In the genomic region with DNA sequence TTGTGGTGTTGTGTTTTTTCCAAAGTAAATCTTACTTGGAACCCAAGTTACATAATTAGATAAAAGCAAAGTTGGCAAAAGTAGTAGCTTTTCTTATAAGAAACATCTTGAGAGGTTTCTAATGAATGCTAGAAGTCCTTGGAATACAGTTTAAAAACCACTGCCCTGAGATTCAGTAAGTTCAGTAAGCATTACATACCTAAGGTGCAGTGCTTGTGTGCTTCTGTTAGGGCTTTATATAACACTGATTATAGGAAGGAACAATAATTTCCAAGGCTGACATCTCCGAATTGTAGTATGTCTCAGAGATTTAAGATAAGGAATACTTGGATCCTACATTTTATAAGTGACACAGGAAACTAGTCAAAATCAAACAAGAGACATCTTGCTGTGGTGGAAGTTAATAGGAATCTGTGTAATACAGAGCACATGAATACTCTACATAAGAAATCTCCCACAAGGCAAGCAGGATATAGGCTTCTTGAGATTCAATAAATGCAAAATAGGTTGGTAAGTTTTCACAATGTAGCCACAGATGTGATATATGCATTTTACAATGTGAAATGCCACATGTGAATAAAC, we compare ENCODE assay signal across 18 cellular contexts.
DNase-seq lines count a peak whose midpoint lies in the region; ATAC-seq and TF ChIP-seq lines count a peak whose summit lies in the region.
"Had no signal": no experiment of that assay in that cellular context is flagged by ENCODE, and none has a peak within 500 bp of the region (broad histone marks: within the 10 kb centered on the region; RNA-seq: fewer than 3 reads in every experiment).

No MANE protein-coding gene starts in this region.

- intact Hi-C loops in A673 (cut with micrococcal nuclease; ENCODE audit: unreplicated experiment): no loop called here

- H3K36me3 ChIP-seq in A673 (ENCODE audit: insufficient read depth, low read length, poor library complexity, severe bottlenecking): no peaks in the 10 kb centered on the region
- no peaks in the 10 kb centered on the region for H3K36me3 ChIP-seq in hepatocyte (replicated peaks; ENCODE audit: insufficient read depth, low read depth)
- no peaks in the 10 kb centered on the region for H3K36me3 ChIP-seq in effector memory CD4-positive, alpha-beta T cell (ENCODE audit: control insufficient read depth, insufficient read depth, low read length)

- BruUV-seq in A673 (replicated peaks; lab: Mats Ljungman, UMichigan): no TSS peak

- 46% methylated on average over 1 of the region's 1 CpG for WGBS in hepatocyte (ENCODE audit: low lambda C conversion rate, missing lambda C conversion rate)

- H3K27ac ChIP-seq in A673 (ENCODE audit: low read depth, low read length, poor library complexity, severe bottlenecking) (peak overlapping the region; percentile 46), hepatocyte (peak overlapping the region; percentile 36)
- no peak overlapping the region for H3K27ac ChIP-seq in effector memory CD4-positive, alpha-beta T cell (ENCODE audit: insufficient read depth, low read length, poor library complexity, severe bottlenecking)
- H3K27ac ChIP-seq: 22Rv1, A549, GM23248 had no signal

- H3K9me2 ChIP-seq in hepatocyte (replicated peaks; ENCODE audit: insufficient read depth): no peaks in the 10 kb centered on the region

- DNase-seq in A673 (ENCODE audit: low spot score) (peak; percentile 68), hepatocyte (ENCODE audit: low spot score) (no peak), kidney glomerular epithelial cell (lab: John Stamatoyannopoulos, UW) (no peak)
- DNase-seq in effector memory CD4-positive, alpha-beta T cell: no peak
- no peak for DNase-seq in activated CD4-positive, alpha-beta T cell treated with anti-CD3 and anti-CD28 coated beads, Interleukin-2, amount 50 U/mL, for 1 hour
- DNase-seq: C1 segment of cervical spinal cord; CD4-positive, alpha-beta memory T cell; DMS 273 treated with DMSO at 0.1 percent for 48 hours; DMS79; EL; GDM1; GM23248; H7; HCEC 1CT had no signal

- H3K9me3 ChIP-seq in A673 (ENCODE audit: low read depth, low read length, poor library complexity, severe bottlenecking) (no peaks in the 10 kb centered on the region), hepatocyte (ENCODE audit: low read depth) (no peaks in the 10 kb centered on the region)
- H3K9me3 ChIP-seq in effector memory CD4-positive, alpha-beta T cell (ENCODE audit: control insufficient read depth, low read length): no peaks in the 10 kb centered on the region
- H3K9me3 ChIP-seq: A549 had no signal

- H3K4me1 ChIP-seq in A673 (ENCODE audit: insufficient read depth, low read length, poor library complexity, severe bottlenecking): peaks cover 54% of the 10 kb centered on the region
- no peaks in the 10 kb centered on the region for H3K4me1 ChIP-seq in hepatocyte (ENCODE audit: insufficient read depth)
- no peaks in the 10 kb centered on the region for H3K4me1 ChIP-seq in effector memory CD4-positive, alpha-beta T cell (ENCODE audit: control insufficient read depth, insufficient read depth, low read length, poor library complexity, severe bottlenecking)
- H3K4me1 ChIP-seq: A549 had no signal

- no peak for TF ChIP-seq CTCF in A673 (conservative IDR thresholded peaks at IDR 0.05; ENCODE audit: low read depth, low read length)
- TF ChIP-seq CTCF in hepatocyte (IDR thresholded peaks at IDR 0.05; ENCODE audit: poor library complexity): no peak

- POLR2A ChIA-PET in A673 (lab: Charles Lee; ENCODE audit: low non-redundant PET): no interaction called here

- peak; percentile 91 for ATAC-seq in SK-N-SH treated with all-trans-retinoic acid at 6 μM for 48 hours
- ATAC-seq: A549, GM12878 had no signal

- no peaks in the 10 kb centered on the region for H4K20me1 ChIP-seq in hepatocyte (ENCODE audit: insufficient read depth, poor library complexity, severe bottlenecking)

- CTCF ChIA-PET in A673 (lab: Charles Lee): no interaction called here

- H3K27me3 ChIP-seq in A673 (replicated peaks; ENCODE audit: insufficient read depth, low read depth, low read length, poor library complexity) (no peaks in the 10 kb centered on the region), hepatocyte (no peaks in the 10 kb centered on the region)
- no peaks in the 10 kb centered on the region for H3K27me3 ChIP-seq in effector memory CD4-positive, alpha-beta T cell (replicated peaks; ENCODE audit: control insufficient read depth, insufficient read depth, low read length, poor library complexity, severe bottlenecking)

- H3K79me2 ChIP-seq in hepatocyte: no peaks in the 10 kb centered on the region

- H2AFZ ChIP-seq in hepatocyte: no peak overlapping the region
- H2AFZ ChIP-seq: GM23248 had no signal

- no peak overlapping the region for H3K4me3 ChIP-seq in A673 (ENCODE audit: low read depth, low read length, poor library complexity, severe bottlenecking)
- no peak overlapping the region for H3K4me3 ChIP-seq in hepatocyte
- H3K4me3 ChIP-seq in effector memory CD4-positive, alpha-beta T cell (ENCODE audit: insufficient read depth, low read depth, low read length, poor library complexity, severe bottlenecking): no peak overlapping the region
- H3K4me3 ChIP-seq: A549, GM12878, GM23248 had no signal

- H3K4me2 ChIP-seq in hepatocyte: no peak overlapping the region
- H3K4me2 ChIP-seq: A549 had no signal

TF ChIP-seq in SK-N-SH treated with all-trans-retinoic acid at 6 μM for 48 hours, 23 proteins besides CTCF, POLR2A, EP300 and RAD21:
- TF ChIP-seq ISL1 (CRISPR knock-in tag; IDR thresholded peaks at IDR 0.05) (peak; percentile 51), TOX (CRISPR knock-in tag; IDR thresholded peaks at IDR 0.05; ENCODE audit: borderline replicate concordance) (no peak)
